In the genomic region with DNA sequence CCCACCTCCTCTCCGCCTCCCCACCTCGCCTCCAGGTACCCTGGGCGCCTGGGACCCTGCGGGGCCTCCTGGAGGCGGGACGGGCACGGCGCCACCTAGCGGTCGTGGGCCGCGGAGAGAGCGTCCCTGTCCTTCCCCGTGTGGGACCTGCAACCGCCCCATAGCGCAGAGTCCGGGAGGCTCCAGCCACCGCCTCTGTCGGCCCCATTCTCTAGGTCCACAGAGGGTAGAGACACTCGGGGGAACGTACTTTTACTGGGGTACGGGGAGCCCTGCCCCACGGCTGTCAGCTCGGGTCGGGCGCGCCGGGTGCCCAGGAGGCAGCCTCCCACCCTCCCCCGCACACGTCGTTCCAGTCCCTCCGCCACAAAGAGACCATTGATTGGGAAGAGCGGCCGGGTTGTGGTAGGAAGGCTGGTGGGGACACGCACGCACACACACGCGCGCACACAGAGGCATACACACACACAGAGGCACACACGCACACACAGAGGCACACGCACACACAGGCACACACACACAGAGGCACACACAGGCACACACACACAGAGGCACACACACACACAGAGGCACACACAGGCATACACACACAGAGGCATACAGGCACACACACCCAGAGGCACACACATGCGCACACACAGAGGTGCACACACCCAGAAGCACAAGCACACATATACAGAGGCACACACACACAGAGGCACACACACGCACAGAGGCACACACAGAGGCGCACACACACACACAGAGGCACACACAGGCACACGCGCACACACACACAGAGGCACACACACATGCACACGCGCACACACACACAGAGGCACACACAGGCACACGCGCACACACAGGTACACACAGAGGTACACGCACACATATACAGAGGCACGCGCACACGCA, we compare ENCODE assay signal across 8 cellular contexts. TPM values are rescaled to one million over a fixed set of nuclear protein-coding genes. Genes with fewer than 3 reads are reported as not detected.
DNase-seq lines count a peak whose midpoint lies in the region; ATAC-seq, FAIRE-seq and TF ChIP-seq lines count a peak whose summit lies in the region.

No MANE protein-coding gene starts in this region.

- H3K36me3 Mint-ChIP-seq in activated CD4-positive, alpha-beta memory T cell treated with anti-CD3 and anti-CD28 coated beads for 36 hours = no peaks in the 10 kb centered on the region
- H3K36me3 Mint-ChIP-seq in stimulated activated effector memory CD8-positive, alpha-beta T cell treated with anti-CD3 and anti-CD28 coated beads, Interleukin-12 subunit alpha, Interleukin-12 subunit beta, amount 100 ng/mL, for 72 hours = no peaks in the 10 kb centered on the region

- peaks cover 15% of the 10 kb centered on the region for H3K4me1 ChIP-seq in mesenchymal stem cell (ENCODE audit: control insufficient read depth, insufficient read depth, low read depth, low read length)

- peak overlapping the region; percentile 14 for H4K91ac ChIP-seq in mesenchymal stem cell (ENCODE audit: low read length)

- no peak overlapping the region for H3K27ac ChIP-seq in mesenchymal stem cell (ENCODE audit: low read length, poor library complexity, severe bottlenecking)

- peak; percentile 68 for TF ChIP-seq CTCF in D721Med (IDR thresholded peaks at IDR 0.05; ENCODE audit: insufficient read depth, missing control alignments)

- no peak overlapping the region for H3K4me2 ChIP-seq in mesenchymal stem cell (ENCODE audit: low read length, poor library complexity, severe bottlenecking)

- H3K27me3 ChIP-seq in mesenchymal stem cell (ENCODE audit: control insufficient read depth in 1 of 2, insufficient read depth in 1 of 2, low read length in 2 of 2) = peaks cover 67 to 86% of the 10 kb centered on the region in 2 experiments

- H2BK12ac ChIP-seq in mesenchymal stem cell (ENCODE audit: low read length in 2 of 2) = no peak overlapping the region

- POLR2A ChIA-PET in activated CD4-positive, alpha-beta memory T cell treated with anti-CD3 and anti-CD28 coated beads for 36 hours (lab: Charles Lee) = no interaction called here

- no peaks in the 10 kb centered on the region for H3K9me3 Mint-ChIP-seq in activated CD4-positive, alpha-beta memory T cell treated with anti-CD3 and anti-CD28 coated beads for 36 hours
- no peaks in the 10 kb centered on the region for H3K9me3 Mint-ChIP-seq in stimulated activated effector memory CD8-positive, alpha-beta T cell treated with anti-CD3 and anti-CD28 coated beads, Interleukin-12 subunit alpha, Interleukin-12 subunit beta, amount 100 ng/mL, for 72 hours

- peak overlapping the region; percentile 4 for H3K4me3 Mint-ChIP-seq in activated CD4-positive, alpha-beta memory T cell treated with anti-CD3 and anti-CD28 coated beads for 36 hours
- H3K4me3 Mint-ChIP-seq in stimulated activated effector memory CD8-positive, alpha-beta T cell treated with anti-CD3 and anti-CD28 coated beads, Interleukin-12 subunit alpha, Interleukin-12 subunit beta, amount 100 ng/mL, for 72 hours = peak overlapping the region; percentile 50

- no peaks in the 10 kb centered on the region for H3K79me1 ChIP-seq in mesenchymal stem cell (replicated peaks; ENCODE audit: low read length, poor library complexity, severe bottlenecking)

- H3K18ac ChIP-seq in mesenchymal stem cell (ENCODE audit: low read depth in 1 of 2, low read length in 2 of 2) = peak overlapping the region in 1 of 2 experiments; percentile 46

- ATAC-seq in stimulated activated effector memory CD8-positive, alpha-beta T cell treated with anti-CD3 and anti-CD28 coated beads, Interleukin-12 subunit alpha, Interleukin-12 subunit beta, amount 100 ng/mL, for 72 hours = peak; percentile 79

- H3K9ac ChIP-seq in mesenchymal stem cell (ENCODE audit: low read length) = no peak overlapping the region

- H2AK5ac ChIP-seq in mesenchymal stem cell (ENCODE audit: low read length, severe bottlenecking) = no peak overlapping the region

- no peak overlapping the region for H3K27ac Mint-ChIP-seq in activated CD4-positive, alpha-beta memory T cell treated with anti-CD3 and anti-CD28 coated beads for 36 hours
- no peak overlapping the region for H3K27ac Mint-ChIP-seq in stimulated activated effector memory CD8-positive, alpha-beta T cell treated with anti-CD3 and anti-CD28 coated beads, Interleukin-12 subunit alpha, Interleukin-12 subunit beta, amount 100 ng/mL, for 72 hours

- H3K4me1 Mint-ChIP-seq in activated CD4-positive, alpha-beta memory T cell treated with anti-CD3 and anti-CD28 coated beads for 36 hours (ENCODE audit: low read depth) = peaks cover 9% of the 10 kb centered on the region
- H3K4me1 Mint-ChIP-seq in stimulated activated effector memory CD8-positive, alpha-beta T cell treated with anti-CD3 and anti-CD28 coated beads, Interleukin-12 subunit alpha, Interleukin-12 subunit beta, amount 100 ng/mL, for 72 hours = peaks cover 15% of the 10 kb centered on the region

- H3K36me3 ChIP-seq in mesenchymal stem cell (ENCODE audit: control insufficient read depth in 1 of 2, insufficient read depth in 2 of 2, low read depth in 1 of 2, low read length in 2 of 2) = no peaks in the 10 kb centered on the region

- no peaks in the 10 kb centered on the region for H3K9me3 ChIP-seq in mesenchymal stem cell (ENCODE audit: control insufficient read depth, low read length)

- H3K27me3 Mint-ChIP-seq in activated CD4-positive, alpha-beta memory T cell treated with anti-CD3 and anti-CD28 coated beads for 36 hours = peaks cover 49% of the 10 kb centered on the region

- H4K8ac ChIP-seq in mesenchymal stem cell (ENCODE audit: low read length) = no peak overlapping the region

- DNase-seq in D721Med (ENCODE audit: insufficient read length, low spot score) (no peak), HUDEP-2 (lab: John Stamatoyannopoulos, UW; ENCODE audit: unreplicated experiment in 76 of 76) (peak in 51 of 76 experiments; percentile 0 to 74 (median 40)), mesenchymal stem cell (peak; percentile 41), NCI-H82 treated with DMSO at 0.1 percent for 48 hours (lab: John Stamatoyannopoulos, UW; ENCODE audit: unreplicated experiment) (no peak), NCI-H2227 (lab: John Stamatoyannopoulos, UW; ENCODE audit: unreplicated experiment) (no peak)
- peak; percentile 72 for DNase-seq in activated CD4-positive, alpha-beta memory T cell treated with anti-CD3 and anti-CD28 coated beads for 36 hours
- peak; percentile 45 for DNase-seq in effector CD4-positive, alpha-beta T cell
- DNase-seq in stimulated activated effector memory CD8-positive, alpha-beta T cell treated with anti-CD3 and anti-CD28 coated beads, Interleukin-12 subunit alpha, Interleukin-12 subunit beta, amount 100 ng/mL, for 72 hours (ENCODE audit: low spot score in 2 of 2) = peak; percentile 68 to 79

- peak overlapping the region in 1 of 2 experiments; percentile 0 for H3K23ac ChIP-seq in mesenchymal stem cell (ENCODE audit: low read length in 2 of 2)

- CTCF ChIA-PET in activated CD4-positive, alpha-beta memory T cell treated with anti-CD3 and anti-CD28 coated beads for 36 hours (lab: Charles Lee) = interaction anchor here (1.0 to 2.7 kb wide), 2 partner anchors 9 to 12 kb away, joined by 4 to 8 read pairs; a partner anchor contains a TSS

- intact Hi-C loops in activated CD4-positive, alpha-beta memory T cell treated with anti-CD3 and anti-CD28 coated beads for 36 hours (cut with micrococcal nuclease) = loop anchor here (2.0 kb wide), 1 partner anchor 75 kb away; no protein-coding TSS in a partner anchor

- no peak overlapping the region for H2BK5ac ChIP-seq in mesenchymal stem cell (ENCODE audit: low read depth, low read length, poor library complexity, severe bottlenecking)

- H3K4me3 ChIP-seq in mesenchymal stem cell (ENCODE audit: insufficient read depth in 1 of 2, low read depth in 1 of 2, low read length in 2 of 2) = no peak overlapping the region

- H2BK15ac ChIP-seq in mesenchymal stem cell (ENCODE audit: low read depth, poor library complexity, severe bottlenecking) = no peak overlapping the region

- H3K4ac ChIP-seq in mesenchymal stem cell (ENCODE audit: low read depth in 1 of 2, low read length in 2 of 2) = no peak overlapping the region

- no peak overlapping the region for H2BK120ac ChIP-seq in mesenchymal stem cell (ENCODE audit: low read depth, low read length)

- no peak for FAIRE-seq in D721Med (lab: Jason Lieb, UNC)

- 12% methylated on average over 36 of the region's 54 CpGs for WGBS in mesenchymal stem cell

- no peak overlapping the region for H2AFZ ChIP-seq in mesenchymal stem cell (ENCODE audit: low read depth, low read length)

- H3K14ac ChIP-seq in mesenchymal stem cell (ENCODE audit: low read length in 2 of 2) = peak overlapping the region in 1 of 2 experiments; percentile 39

RNA-seq across cellular contexts. Expression of a gene that starts 12.6 kb away (rescaled TPM):
- total RNA-seq in activated CD4-positive, alpha-beta memory T cell treated with anti-CD3 and anti-CD28 coated beads for 36 hours = 1 to 10 TPM; 2.0 to 2.4 TPM
- 9.7 TPM for polyA plus RNA-seq in mesenchymal stem cell (2013, experiment 1 of 2)
- polyA plus RNA-seq in mesenchymal stem cell (2013, experiment 2 of 2) = 10.0 TPM

Comparison
In these comparisons a context has a peak if more than half of its experiments do, and no peak if none do; other contexts are left out.
1. DNase-seq: peak in HUDEP-2 (51 of 76), activated CD4-positive, alpha-beta memory T cell treated with anti-CD3 and anti-CD28 coated beads for 36 hours (single experiment), effector CD4-positive, alpha-beta T cell (single experiment), mesenchymal stem cell (single experiment) and stimulated activated effector memory CD8-positive, alpha-beta T cell treated with anti-CD3 and anti-CD28 coated beads, Interleukin-12 subunit alpha, Interleukin-12 subunit beta, amount 100 ng/mL, for 72 hours (2 of 2); none in D721Med (single experiment), NCI-H82 treated with DMSO at 0.1 percent for 48 hours (single experiment) and NCI-H2227 (single experiment).